In the genomic region with DNA sequence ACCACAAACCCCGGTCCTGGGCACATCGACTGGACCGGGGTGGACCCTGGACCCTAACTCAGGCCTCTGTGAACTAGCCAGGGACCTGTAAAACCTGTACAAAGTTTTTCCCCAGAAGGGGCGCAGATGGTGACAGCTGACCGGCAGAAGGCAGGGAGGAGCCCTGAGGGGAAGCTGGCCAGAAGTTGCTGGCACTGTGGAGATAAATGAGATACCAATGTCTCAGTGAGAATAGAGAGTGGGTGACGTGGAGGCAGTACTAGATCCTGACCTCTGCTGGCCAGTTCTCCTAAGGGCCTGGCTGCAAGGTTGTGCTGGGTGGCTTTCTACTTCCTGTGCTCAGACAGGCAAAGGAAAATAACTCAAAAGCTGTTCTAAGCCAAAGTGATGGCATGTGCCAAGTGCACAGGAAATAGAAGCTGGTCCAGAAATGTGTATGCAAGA, we compare ENCODE assay signal across 8 cellular contexts. TPM values are rescaled to one million over a fixed set of nuclear protein-coding genes. Genes with fewer than 3 reads are reported as not detected.
DNase-seq lines count a peak whose midpoint lies in the region; ATAC-seq, FAIRE-seq and TF ChIP-seq lines count a peak whose summit lies in the region.

No MANE protein-coding gene starts in this region.

- no peak for FAIRE-seq in RCC 7860 (lab: Jason Lieb, UNC)

- no peaks in the 10 kb centered on the region for H3K9me3 Mint-ChIP-seq in progenitor cell of endocrine pancreas (ENCODE audit: low read depth)

- ATAC-seq in HG02981 (IDR thresholded peaks at IDR 0.05; ENCODE audit: unreplicated experiment) (peak; percentile 44), HG03571 (IDR thresholded peaks at IDR 0.05; ENCODE audit: unreplicated experiment) (no peak)

- H3K9me3 ChIP-seq in endocrine pancreas (ENCODE audit: control insufficient read depth, low read length) = no peaks in the 10 kb centered on the region

- H3K27me3 ChIP-seq in endocrine pancreas (ENCODE audit: control insufficient read depth, insufficient read depth, low read length) = no peaks in the 10 kb centered on the region

- no peak overlapping the region for H3K4me3 Mint-ChIP-seq in progenitor cell of endocrine pancreas (ENCODE audit: low read depth)

- peaks cover 22% of the 10 kb centered on the region for H3K4me1 Mint-ChIP-seq in progenitor cell of endocrine pancreas (ENCODE audit: low read depth)

- no peak overlapping the region for H3K4me3 ChIP-seq in GM12864 (ENCODE audit: low read depth, low read length)
- no peak overlapping the region for H3K4me3 ChIP-seq in endocrine pancreas (ENCODE audit: control insufficient read depth, insufficient read depth, low read length)

- TF ChIP-seq CTCF in GM12864 (IDR thresholded peaks at IDR 0.05; ENCODE audit: low read depth, low read length, missing control alignments) (peak; percentile 43), progenitor cell of endocrine pancreas (IDR thresholded peaks at IDR 0.05; ENCODE audit: unreplicated experiment) (no peak)

- H3K36me3 Mint-ChIP-seq in progenitor cell of endocrine pancreas (ENCODE audit: insufficient read depth) = no peaks in the 10 kb centered on the region

- H3K27me3 Mint-ChIP-seq in progenitor cell of endocrine pancreas = no peaks in the 10 kb centered on the region

- DNase-seq in GM12864 (ENCODE audit: low read depth) (no peak), RCC 7860 (ENCODE audit: low spot score) (peak; percentile 54), progenitor cell of endocrine pancreas (ENCODE audit: low spot score, unreplicated experiment) (no peak), epidermal melanocyte (ENCODE audit: insufficient read length, low spot score) (no peak), germinal center (ENCODE audit: low spot score) (no peak)

- peak overlapping the region; percentile 63 for H3K27ac Mint-ChIP-seq in progenitor cell of endocrine pancreas

- H3K36me3 ChIP-seq in endocrine pancreas (ENCODE audit: control insufficient read depth, insufficient read depth, low read length) = no peaks in the 10 kb centered on the region

- peak overlapping the region; percentile 13 for H3K9ac ChIP-seq in endocrine pancreas (ENCODE audit: control insufficient read depth, insufficient read depth, low read length)

- no peaks in the 10 kb centered on the region for H3K4me1 ChIP-seq in endocrine pancreas (ENCODE audit: control insufficient read depth, insufficient read depth, low read length)

RNA-seq across cellular contexts. Expression of gene TSPAN14, which starts 10.6 kb away (rescaled TPM):
- total RNA-seq in progenitor cell of endocrine pancreas = 126 TPM in 2 replicates

RNA-seq across cellular contexts. Expression of gene PRXL2A, which starts 35.2 kb away (rescaled TPM):
- 132 and 137 TPM in 2 replicates for total RNA-seq in progenitor cell of endocrine pancreas
